ENCODE assay signal across 10 cellular contexts in the genomic region with DNA sequence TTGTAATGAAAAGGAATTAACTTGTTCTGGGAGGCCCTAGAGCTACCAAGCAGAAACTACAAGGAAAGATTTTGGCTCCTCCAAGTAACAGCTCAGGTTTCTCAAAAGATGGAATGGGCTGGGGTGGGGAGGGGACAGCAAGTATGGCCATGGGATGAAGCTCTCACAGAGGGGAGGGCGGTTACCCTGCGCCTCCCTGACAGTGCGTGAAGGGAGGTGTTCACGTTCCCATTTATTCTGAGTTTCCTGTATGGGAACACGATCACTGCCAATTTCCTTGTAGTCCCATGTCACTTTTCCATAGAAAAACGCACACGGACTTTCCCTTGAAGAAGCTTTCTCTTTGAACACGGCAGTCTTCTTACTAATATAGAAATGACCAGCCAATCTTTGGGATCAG. TPM values are rescaled to one million over a fixed set of nuclear protein-coding genes. Genes with fewer than 3 reads are reported as not detected.
DNase-seq lines count a peak whose midpoint lies in the region; ATAC-seq, FAIRE-seq and TF ChIP-seq lines count a peak whose summit lies in the region.
"Had no signal": no experiment of that assay in that cellular context is flagged by ENCODE, and none has a peak within 500 bp of the region (broad histone marks: within the 10 kb centered on the region; RNA-seq: fewer than 3 reads in every experiment).

No MANE protein-coding gene starts in this region.

- no peak overlapping the region for H3K4me3 Mint-ChIP-seq in activated naive CD4-positive, alpha-beta T cell treated with anti-CD3 and anti-CD28 coated beads, Interleukin-2, amount 50 U/mL, for 24 hours
- H3K4me3 Mint-ChIP-seq in astrocyte (ENCODE audit: unreplicated experiment): peak overlapping the region; percentile 50

- H3K18ac ChIP-seq in mesenchymal stem cell (ENCODE audit: low read depth in 1 of 2, low read length in 2 of 2): peak overlapping the region; percentile 52 to 71

- WGBS in mesenchymal stem cell: 75% methylated on average over 8 of the region's 8 CpGs

- peaks cover 79% of the 10 kb centered on the region for H4K20me1 ChIP-seq in astrocyte (ENCODE audit: insufficient read depth, low read length)

- no peak for FAIRE-seq in astrocyte (lab: Jason Lieb, UNC)

- peak overlapping the region; percentile 24 to 75 for H3K4ac ChIP-seq in mesenchymal stem cell (ENCODE audit: low read depth in 1 of 2, low read length in 2 of 2)

- TF ChIP-seq CTCF in astrocyte (IDR thresholded peaks at IDR 0.05; ENCODE audit: insufficient read depth, low read depth, low read length) (no peak), uterus (IDR thresholded peaks at IDR 0.05) (no peak), mucosa of descending colon (IDR thresholded peaks at IDR 0.05) (no peak), GM13977 (IDR thresholded peaks at IDR 0.05; ENCODE audit: extremely low read depth, insufficient read depth, missing control alignments) (no peak)

- H2BK15ac ChIP-seq in mesenchymal stem cell (ENCODE audit: low read depth, poor library complexity, severe bottlenecking): no peak overlapping the region

- in situ Hi-C loops in GM13977 (cut with MboI; ENCODE audit: low pct_unique_long_range_greater_than_20kb, low sequenced_read_pairs, unreplicated experiment): no loop called here

- peaks cover 86% of the 10 kb centered on the region for H3K4me1 Mint-ChIP-seq in activated naive CD4-positive, alpha-beta T cell treated with anti-CD3 and anti-CD28 coated beads, Interleukin-2, amount 50 U/mL, for 24 hours
- peaks cover 79% of the 10 kb centered on the region for H3K4me1 Mint-ChIP-seq in astrocyte (ENCODE audit: low read depth, unreplicated experiment)

- H3K27ac ChIP-seq in astrocyte (ENCODE audit: low read depth, low read length) (peak overlapping the region; percentile 78), mesenchymal stem cell (ENCODE audit: low read length, poor library complexity, severe bottlenecking) (peak overlapping the region; percentile 55), uterus (peak overlapping the region; percentile 61 to 95)

- peaks cover 75% of the 10 kb centered on the region for H3K4me1 ChIP-seq in astrocyte (ENCODE audit: insufficient read depth, low read length)
- peaks cover 25% of the 10 kb centered on the region for H3K4me1 ChIP-seq in mesenchymal stem cell (ENCODE audit: control insufficient read depth, insufficient read depth, low read depth, low read length)
- peaks cover 15 to 17% of the 10 kb centered on the region in 2 donors for H3K4me1 ChIP-seq in uterus
- H3K4me1 ChIP-seq in mucosa of descending colon (ENCODE audit: low read depth): peaks cover 15% of the 10 kb centered on the region

- peak overlapping the region; percentile 49 for H2AK5ac ChIP-seq in mesenchymal stem cell (ENCODE audit: low read length, severe bottlenecking)

- peaks cover 2% of the 10 kb centered on the region for H3K79me1 ChIP-seq in mesenchymal stem cell (replicated peaks; ENCODE audit: low read length, poor library complexity, severe bottlenecking)

- no peaks in the 10 kb centered on the region for H3K9me3 Mint-ChIP-seq in activated naive CD4-positive, alpha-beta T cell treated with anti-CD3 and anti-CD28 coated beads, Interleukin-2, amount 50 U/mL, for 24 hours
- no peaks in the 10 kb centered on the region for H3K9me3 Mint-ChIP-seq in astrocyte (ENCODE audit: unreplicated experiment)

- no peak overlapping the region for H3K4me3 ChIP-seq in astrocyte (ENCODE audit: insufficient read depth, low read depth, low read length)
- H3K4me3 ChIP-seq in mesenchymal stem cell (ENCODE audit: insufficient read depth in 1 of 2, low read depth in 1 of 2, low read length in 2 of 2): no peak overlapping the region
- H3K4me3 ChIP-seq in uterus: no peak overlapping the region
- no peak overlapping the region for H3K4me3 ChIP-seq in mucosa of descending colon

- H3K9me3 ChIP-seq in astrocyte (ENCODE audit: insufficient read depth, low read depth, low read length) (no peaks in the 10 kb centered on the region), mesenchymal stem cell (ENCODE audit: control insufficient read depth, low read length) (no peaks in the 10 kb centered on the region), uterus (no peaks in the 10 kb centered on the region), mucosa of descending colon (no peaks in the 10 kb centered on the region)
- H3K9me3 ChIP-seq: BE2C had no signal

- DNase-seq in activated naive CD4-positive, alpha-beta T cell (lab: John Stamatoyannopoulos, UW): no peak
- no peak for DNase-seq in astrocyte (ENCODE audit: low read depth)
- DNase-seq in mesenchymal stem cell: no peak
- DNase-seq in uterus: no peak
- no peak for DNase-seq in mucosa of descending colon
- DNase-seq in GM13977 (ENCODE audit: low spot score): no peak
- no peak for DNase-seq in stimulated activated CD4-positive, alpha-beta T cell treated with anti-CD3 and anti-CD28 coated beads, Interleukin-4, amount 100 ng/mL, for 4 hours
- DNase-seq: BE2C, OCI-M1 had no signal

- H3K36me3 Mint-ChIP-seq in activated naive CD4-positive, alpha-beta T cell treated with anti-CD3 and anti-CD28 coated beads, Interleukin-2, amount 50 U/mL, for 24 hours: peaks cover 11% of the 10 kb centered on the region
- H3K36me3 Mint-ChIP-seq in astrocyte (ENCODE audit: low read depth, unreplicated experiment): peaks cover 17% of the 10 kb centered on the region

- peak overlapping the region; percentile 35 for H2BK5ac ChIP-seq in mesenchymal stem cell (ENCODE audit: low read depth, low read length, poor library complexity, severe bottlenecking)

- H2AFZ ChIP-seq in astrocyte (ENCODE audit: low read depth, low read length) (no peak overlapping the region), mesenchymal stem cell (ENCODE audit: low read depth, low read length) (no peak overlapping the region)

- no peaks in the 10 kb centered on the region for H3K27me3 Mint-ChIP-seq in activated naive CD4-positive, alpha-beta T cell treated with anti-CD3 and anti-CD28 coated beads, Interleukin-2, amount 50 U/mL, for 24 hours
- no peaks in the 10 kb centered on the region for H3K27me3 Mint-ChIP-seq in astrocyte (ENCODE audit: low read depth, unreplicated experiment)

- H2BK120ac ChIP-seq in mesenchymal stem cell (ENCODE audit: low read depth, low read length): peak overlapping the region; percentile 67

- no peak for TF ChIP-seq POLR2A in uterus (IDR thresholded peaks at IDR 0.05)

- H3K4me2 ChIP-seq in astrocyte (ENCODE audit: low read length): peak overlapping the region; percentile 39
- no peak overlapping the region for H3K4me2 ChIP-seq in mesenchymal stem cell (ENCODE audit: low read length, poor library complexity, severe bottlenecking)

- no peak for ATAC-seq in mucosa of descending colon

- peak overlapping the region; percentile 73 for H4K91ac ChIP-seq in mesenchymal stem cell (ENCODE audit: low read length)

- H3K79me2 ChIP-seq in astrocyte (ENCODE audit: insufficient read depth, low read length): peaks cover 97% of the 10 kb centered on the region

- H3K27me3 ChIP-seq in astrocyte (ENCODE audit: insufficient read depth, low read length) (no peaks in the 10 kb centered on the region), mesenchymal stem cell (ENCODE audit: control insufficient read depth in 1 of 2, insufficient read depth in 1 of 2, low read length in 2 of 2) (no peaks in the 10 kb centered on the region), uterus (no peaks in the 10 kb centered on the region)
- H3K27me3 ChIP-seq: BE2C had no signal

- H3K36me3 ChIP-seq in astrocyte (ENCODE audit: insufficient read depth, low read length) (peaks cover 40% of the 10 kb centered on the region), mesenchymal stem cell (ENCODE audit: control insufficient read depth in 1 of 2, insufficient read depth in 2 of 2, low read depth in 1 of 2, low read length in 2 of 2) (peaks cover 6 to 13% of the 10 kb centered on the region in 2 experiments), uterus (no peaks in the 10 kb centered on the region), mucosa of descending colon (ENCODE audit: low read depth) (no peaks in the 10 kb centered on the region)

- H3K9ac ChIP-seq in astrocyte (ENCODE audit: low read length) (peak overlapping the region; percentile 38), mesenchymal stem cell (ENCODE audit: low read length) (no peak overlapping the region)

- peak overlapping the region; percentile 27 for H4K8ac ChIP-seq in mesenchymal stem cell (ENCODE audit: low read length)

- peak overlapping the region; percentile 59 to 61 for H2BK12ac ChIP-seq in mesenchymal stem cell (ENCODE audit: low read length in 2 of 2)

- intact Hi-C loops in uterus (cut with DNase I; ENCODE audit: low total_unique reads) (no loop called here), mucosa of descending colon (cut with DNase I, micrococcal nuclease) (no loop called here)

- no peak overlapping the region for H3K23ac ChIP-seq in mesenchymal stem cell (ENCODE audit: low read length in 2 of 2)

- H3K27ac Mint-ChIP-seq in activated naive CD4-positive, alpha-beta T cell treated with anti-CD3 and anti-CD28 coated beads, Interleukin-2, amount 50 U/mL, for 24 hours: peak overlapping the region; percentile 66
- H3K27ac Mint-ChIP-seq in astrocyte (ENCODE audit: unreplicated experiment): peak overlapping the region; percentile 89

- no peak overlapping the region for H3K14ac ChIP-seq in mesenchymal stem cell (ENCODE audit: low read length in 2 of 2)

RNA-seq across cellular contexts. Expression of gene CDC42EP3, which starts 17.0 kb away (rescaled TPM):
- total RNA-seq in astrocyte (94.3 and 102 TPM in 2 replicates), uterus (10 to 100 TPM; 24.7 to 93.0 (median 57.3) TPM), mucosa of descending colon (10 to 100 TPM; 27.9 to 67.0 (median 30.1) TPM)
- polyA plus RNA-seq in mesenchymal stem cell (2013, experiment 1 of 2): 117 TPM
- polyA plus RNA-seq in mesenchymal stem cell (2013, experiment 2 of 2): 117 TPM
